ENCODE assay signal across 1 cellular context in the genomic region with DNA sequence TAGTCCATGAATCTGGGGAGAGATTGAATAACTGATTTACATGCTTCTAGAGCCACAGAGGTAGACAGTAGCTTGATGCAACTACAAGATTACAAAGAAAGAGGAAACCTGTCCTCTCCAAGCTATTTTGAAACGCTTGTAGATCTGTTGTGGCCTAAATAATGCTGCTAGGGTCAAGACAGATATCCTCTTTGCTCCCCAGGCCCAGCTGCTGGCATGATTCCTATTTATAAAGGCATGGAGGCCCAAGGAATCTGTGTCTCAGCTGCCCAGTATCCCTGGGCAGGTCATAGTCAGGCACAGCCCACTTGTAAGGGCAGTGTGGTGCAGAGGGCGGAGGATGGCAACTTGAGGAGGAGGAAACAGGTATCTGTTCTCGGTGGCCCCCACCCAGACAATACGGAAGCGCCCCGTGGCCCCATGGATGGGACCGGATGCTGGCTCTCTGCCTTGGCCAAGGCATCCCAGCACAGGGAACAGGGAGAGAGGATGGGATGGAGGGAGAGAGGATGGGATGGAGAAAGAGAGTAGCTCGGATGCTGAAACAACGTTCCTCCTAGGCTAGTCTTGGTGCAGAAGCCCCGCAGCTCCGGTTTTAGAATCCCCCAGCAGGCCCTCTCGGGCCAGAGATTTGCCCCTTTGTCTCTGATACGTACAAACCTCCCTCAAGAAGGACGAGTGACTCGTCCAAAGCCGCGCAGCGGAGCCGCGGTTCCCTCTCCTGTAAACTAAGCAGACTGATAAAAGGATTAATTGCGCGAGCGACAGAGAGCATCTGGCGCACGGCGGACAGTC.
TF ChIP-seq lines count a peak whose summit lies in the region.

No MANE protein-coding gene starts in this region.

TF ChIP-seq in endothelial cell of umbilical vein, 7 proteins besides CTCF, POLR2A, EP300 and RAD21:
- TF ChIP-seq FOS (IDR thresholded peaks at IDR 0.05; ENCODE audit: borderline replicate concordance, insufficient read depth, low read length) (no peak), JUN (IDR thresholded peaks at IDR 0.05; ENCODE audit: borderline replicate concordance, insufficient read depth, insufficient read length, low read depth) (no peak), EZH2 (IDR thresholded peaks at IDR 0.05; ENCODE audit: borderline replicate concordance, low read depth, low read length, severe bottlenecking) (no peak), GATA2 (IDR thresholded peaks at IDR 0.05; ENCODE audit: insufficient read depth, insufficient read length, low read depth, low read length) (no peak), MYC (IDR thresholded peaks at IDR 0.05; ENCODE audit: low read depth, low read length) (no peak), POLR2AphosphoS5 (IDR thresholded peaks at IDR 0.05; ENCODE audit: insufficient read depth, low read depth, low read length) (no peak)
- TF ChIP-seq, protein P1, sequence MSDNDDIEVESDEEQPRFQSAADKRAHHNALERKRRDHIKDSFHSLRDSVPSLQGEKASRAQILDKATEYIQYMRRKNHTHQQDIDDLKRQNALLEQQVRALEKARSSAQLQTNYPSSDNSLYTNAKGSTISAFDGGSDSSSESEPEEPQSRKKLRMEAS (IDR thresholded peaks at IDR 0.05; ENCODE audit: insufficient read depth, insufficient read length), result no peak
TF ChIP-seq in endothelial cell of umbilical vein: peak in this region for 0.
